In the genomic region with DNA sequence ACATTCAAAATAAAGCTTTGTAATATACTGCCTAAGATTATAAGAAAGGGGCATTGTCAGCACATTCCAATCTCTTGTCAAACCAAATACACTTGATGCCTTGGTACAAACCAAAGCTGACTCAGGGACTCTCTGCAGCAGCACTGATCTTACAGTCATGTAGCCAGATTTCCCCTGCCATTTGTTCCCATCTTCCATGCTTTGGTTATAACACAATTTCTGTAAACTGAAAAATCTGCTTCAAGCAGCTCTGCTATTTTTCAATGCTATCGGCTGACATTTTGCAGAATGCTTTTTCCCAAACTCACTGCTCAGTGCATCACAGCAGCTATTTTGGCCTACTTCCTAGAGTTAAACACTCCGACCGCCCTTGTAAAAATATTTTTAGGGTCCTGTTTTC, we compare ENCODE assay signal across 10 cellular contexts. TPM values are rescaled to one million over a fixed set of nuclear protein-coding genes. Genes with fewer than 3 reads are reported as not detected.
DNase-seq lines count a peak whose midpoint lies in the region; ATAC-seq and TF ChIP-seq lines count a peak whose summit lies in the region.
"Had no signal": no experiment of that assay in that cellular context is flagged by ENCODE, and none has a peak within 500 bp of the region (broad histone marks: within the 10 kb centered on the region; RNA-seq: fewer than 3 reads in every experiment).

No MANE protein-coding gene starts in this region.

- no peaks in the 10 kb centered on the region for H3K36me3 ChIP-seq in mucosa of descending colon (ENCODE audit: low read depth)

- no peaks in the 10 kb centered on the region for H3K9me3 ChIP-seq in mucosa of descending colon

- no peaks in the 10 kb centered on the region for H3K4me1 ChIP-seq in mucosa of descending colon (ENCODE audit: low read depth)

- ATAC-seq in mucosa of descending colon (peak; percentile 28), GM21447 (IDR thresholded peaks at IDR 0.05; ENCODE audit: unreplicated experiment) (no peak), HG03045 (IDR thresholded peaks at IDR 0.05; ENCODE audit: unreplicated experiment) (no peak)
- ATAC-seq: natural killer cell treated with Interleukin-12 subunit alpha and Interleukin-12 subunit beta and Interleukin-15 and Interleukin-18, amount 100 ng/mL, for 72 hours had no signal

- TF ChIP-seq CTCF in fibroblast of mammary gland (conservative IDR thresholded peaks at IDR 0.05; ENCODE audit: control insufficient read depth, insufficient read depth, low read depth, low read length) (no peak), mucosa of descending colon (IDR thresholded peaks at IDR 0.05) (no peak)

- peak; percentile 47 for DNase-seq in A172 (ENCODE audit: low spot score)
- DNase-seq in RPMI7951 (ENCODE audit: low read depth), result peak; percentile 63
- peak; percentile 71 for DNase-seq in fibroblast of mammary gland (ENCODE audit: low read depth)
- no peak for DNase-seq in mucosa of descending colon
- no peak for DNase-seq in HUDEP-2 (lab: John Stamatoyannopoulos, UW; ENCODE audit: unreplicated experiment in 76 of 76)
- DNase-seq in RPMI8226, result no peak
- DNase-seq: NCI-H1930 had no signal

- H3K4me3 ChIP-seq in fibroblast of mammary gland (ENCODE audit: control insufficient read depth, low read depth, low read length) (no peak overlapping the region), mucosa of descending colon (no peak overlapping the region)

- intact Hi-C loops in mucosa of descending colon (cut with DNase I, micrococcal nuclease), result no loop called here

RNA-seq across cellular contexts. Expression of a gene that starts 18.2 kb away (rescaled TPM):
- total RNA-seq in A172 (2014; rRNA removed; shearing (Covaris generic)), result 93.9 and 104 TPM in 2 replicates
- total RNA-seq in RPMI7951 (2014; rRNA removed; shearing (Covaris generic)), result 171 and 221 TPM in 2 replicates
- total RNA-seq in mucosa of descending colon, result 100 to 1,000 TPM in 2 of 3 donors, 10 to 100 TPM in 1; 92.9 to 113 (median 101) TPM

Comparison
In these comparisons a context has a peak if more than half of its experiments do, and no peak if none do; other contexts are left out.
1. DNase-seq: peak in A172 (single experiment), RPMI7951 (single experiment) and fibroblast of mammary gland (single experiment); none in mucosa of descending colon (0 of 3), HUDEP-2 (0 of 76) and RPMI8226 (single experiment).